In the genomic region with DNA sequence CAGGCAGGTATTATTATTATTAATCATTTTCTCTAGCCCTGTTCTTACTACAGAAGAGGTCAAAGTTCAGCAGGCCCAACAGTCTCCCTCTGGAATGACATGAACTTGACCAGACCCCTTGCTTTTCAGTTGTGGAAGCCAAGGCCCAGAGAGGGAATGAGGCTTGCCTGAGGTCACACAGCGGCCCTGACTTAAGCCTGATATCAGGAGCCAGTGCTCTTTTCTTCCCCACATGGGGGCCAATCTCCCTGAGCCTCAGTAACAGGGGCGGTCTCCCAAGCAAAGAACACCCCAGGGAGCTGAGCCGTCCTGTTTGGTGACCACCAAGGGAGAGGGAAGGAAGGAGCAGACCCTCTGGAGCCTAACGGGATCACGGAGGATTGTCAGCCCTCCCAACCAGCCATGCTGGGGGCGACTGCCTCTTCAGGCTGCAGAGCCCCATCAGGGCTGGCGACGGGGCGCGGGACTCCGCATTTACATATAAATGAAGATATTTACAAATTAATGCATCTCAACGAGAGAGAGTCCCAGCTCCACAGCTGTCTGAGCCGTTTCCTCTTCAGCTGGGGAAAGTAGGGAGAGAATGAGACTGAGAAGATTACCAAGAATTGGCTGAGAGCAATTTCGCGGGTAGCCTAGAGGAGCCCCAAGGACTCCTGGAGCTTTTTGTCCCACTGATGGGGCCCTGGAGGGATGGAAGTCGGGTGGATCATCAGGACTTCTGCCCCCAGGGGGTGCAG, we compare ENCODE assay signal across 25 cellular contexts.
"Had no signal": no experiment of that assay in that cellular context is flagged by ENCODE, and none has a peak within 500 bp of the region (broad histone marks: within the 10 kb centered on the region; RNA-seq: fewer than 3 reads in every experiment).

No MANE protein-coding gene starts in this region.

- H3K27ac ChIP-seq: coronary artery, esophagus squamous epithelium, gastrocnemius medialis, neutrophil, parathyroid adenoma, thyroid gland, upper lobe of right lung had no signal

- ATAC-seq: activated naive CD8-positive, alpha-beta T cell treated with anti-CD3 and anti-CD28 coated beads, Interleukin-2, amount 50 U/mL, for 24 hours; activated T-cell treated with anti-CD3 and anti-CD28 coated beads, Interleukin-2, amount 50 U/mL, for 72 hours; gastrocnemius medialis; left ventricle myocardium superior; natural killer cell treated with Interleukin-12 subunit alpha and Interleukin-12 subunit beta and Interleukin-15 and Interleukin-18, amount 100 ng/mL, for 72 hours; right cardiac atrium; upper lobe of right lung had no signal

- H3K27me3 ChIP-seq: thyroid gland had no signal

- H3K36me3 ChIP-seq: esophagus squamous epithelium, gastrocnemius medialis, neutrophil, thyroid gland, upper lobe of right lung had no signal

- H3K4me3 ChIP-seq: coronary artery, esophagus squamous epithelium, gastrocnemius medialis, thyroid gland, upper lobe of right lung had no signal

- DNase-seq: activated CD4-positive, alpha-beta memory T cell treated with anti-CD3 and anti-CD28 coated beads, Interleukin-2, amount 10 ng/mL, durations not matched to agents 7 days and 5 days; activated CD4-positive, alpha-beta T cell treated with anti-CD3 and anti-CD28 coated beads for 4 hours; activated CD4-positive, CD25-positive, alpha-beta regulatory T cell; activated effector memory CD4-positive, alpha-beta T cell treated with Interleukin-2 at 50 U/mL for 16 hours; activated naive CD4-positive, alpha-beta T cell treated with anti-CD3 and anti-CD28 coated beads, Interleukin-2, amount 50 U/mL, for 16 hours; activated naive CD8-positive, alpha-beta T cell treated with anti-CD3 and anti-CD28 coated beads, Interleukin-2, amount 50 U/mL, for 24 hours; activated T-cell treated with anti-CD3 and anti-CD28 coated beads, Interleukin-2, amount 50 U/mL, for 72 hours; cerebellar nuclear complex; esophagus squamous epithelium; gastrocnemius medialis; hippocampal formation; left ventricle myocardium superior; mammary epithelial cell; midbrain; right cardiac atrium; stimulated activated CD4-positive, alpha-beta T cell treated with anti-CD3 and anti-CD28 coated beads, Interleukin-12 subunit alpha, Interleukin-12 subunit beta, amount 100 ng/mL, for 4 hours; stimulated activated CD4-positive, alpha-beta T cell treated with anti-CD3 and anti-CD28 coated beads, Interleukin-4, amount 100 ng/mL, for 4 hours; substantia nigra; T1000; thyroid gland; upper lobe of right lung had no signal

- H3K9ac ChIP-seq: parathyroid adenoma had no signal

- H3K4me1 ChIP-seq: esophagus squamous epithelium, gastrocnemius medialis, parathyroid adenoma, thyroid gland, upper lobe of right lung had no signal

- H3K9me3 ChIP-seq: esophagus squamous epithelium, gastrocnemius medialis, neutrophil, thyroid gland, upper lobe of right lung had no signal
